In the genomic region with DNA sequence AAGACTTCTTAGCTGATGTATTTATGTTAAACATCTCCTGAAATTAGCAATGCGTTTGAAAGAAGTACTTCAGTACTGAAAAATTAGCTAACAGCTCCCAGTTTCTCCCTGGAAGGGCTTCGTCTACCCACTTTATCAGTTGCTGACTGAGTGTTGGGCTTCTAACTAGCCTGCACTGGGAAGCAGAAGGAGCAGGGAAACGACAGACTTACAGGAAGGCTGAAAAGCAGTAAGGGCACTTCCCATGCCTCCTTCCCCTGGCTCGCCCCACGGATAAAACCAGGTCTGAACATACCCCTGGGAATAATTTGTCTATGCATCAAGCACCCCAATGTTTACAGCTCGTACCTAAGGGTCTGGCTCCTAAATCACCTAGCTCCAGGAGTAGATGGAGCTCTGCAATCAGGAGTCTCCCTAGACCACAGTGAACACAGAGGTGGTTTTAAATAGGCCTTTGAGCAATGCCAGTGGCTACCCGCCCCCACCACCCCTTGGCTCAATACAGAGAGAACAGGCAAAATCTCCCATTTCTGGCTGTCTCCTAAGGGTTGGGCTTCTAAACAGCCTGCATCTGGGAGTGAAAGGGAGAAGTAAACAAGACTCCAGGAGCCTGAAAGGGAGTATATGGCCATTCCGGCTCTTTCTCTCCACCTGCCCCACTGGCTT, we compare ENCODE assay signal across 25 cellular contexts. TPM values are rescaled to one million over a fixed set of nuclear protein-coding genes. Genes with fewer than 3 reads are reported as not detected.
"Had no signal": no experiment of that assay in that cellular context is flagged by ENCODE, and none has a peak within 500 bp of the region (broad histone marks: within the 10 kb centered on the region; RNA-seq: fewer than 3 reads in every experiment).

No MANE protein-coding gene starts in this region.

- DNase-seq: dorsolateral prefrontal cortex; effector CD4-positive, alpha-beta T cell; head of caudate nucleus; immature natural killer cell; islet precursor cell; kidney glomerular epithelial cell; left colon; left ventricle myocardium superior; lower lobe of right lung; natural killer cell; right cardiac atrium; sigmoid colon; stimulated activated CD4-positive, alpha-beta T cell treated with anti-CD3 and anti-CD28 coated beads, Interleukin-2, amount 100 ng/mL, for 24 hours; stimulated activated CD4-positive, alpha-beta T cell treated with anti-CD3 and anti-CD28 coated beads, Interleukin-4, amount 100 ng/mL, for 24 hours; stimulated activated naive CD4-positive, alpha-beta T cell treated with Interleukin-2 at 50 U/mL for 16 hours; stomach; testis; tibial artery had no signal

- H3K27ac ChIP-seq: dorsolateral prefrontal cortex, lower lobe of right lung, prostate gland, sigmoid colon, stomach, testis, tibial artery had no signal

- H3K27ac Mint-ChIP-seq: stimulated activated effector memory CD8-positive, alpha-beta T cell treated with anti-CD3 and anti-CD28 coated beads, Interleukin-12 subunit alpha, Interleukin-12 subunit beta, amount 100 ng/mL, for 72 hours; type B pancreatic cell had no signal

- H3K36me3 ChIP-seq: prostate gland had no signal

- H3K4me3 ChIP-seq: dorsolateral prefrontal cortex, lower lobe of right lung, prostate gland, sigmoid colon, stomach, testis, tibial artery had no signal

- H3K27me3 ChIP-seq: dorsolateral prefrontal cortex, sigmoid colon, stomach, testis, tibial artery had no signal

- H3K27me3 Mint-ChIP-seq: type B pancreatic cell had no signal

- H3K9me3 Mint-ChIP-seq: immature natural killer cell; natural killer cell; neural crest cell; stimulated activated effector memory CD8-positive, alpha-beta T cell treated with anti-CD3 and anti-CD28 coated beads, Interleukin-12 subunit alpha, Interleukin-12 subunit beta, amount 100 ng/mL, for 72 hours; type B pancreatic cell had no signal

- H3K4me3 Mint-ChIP-seq: immature natural killer cell; natural killer cell; neural crest cell; stimulated activated effector memory CD8-positive, alpha-beta T cell treated with anti-CD3 and anti-CD28 coated beads, Interleukin-12 subunit alpha, Interleukin-12 subunit beta, amount 100 ng/mL, for 72 hours; type B pancreatic cell had no signal

- H3K9me3 ChIP-seq: lower lobe of right lung, prostate gland, sigmoid colon, stomach, testis, tibial artery had no signal

- H3K36me3 Mint-ChIP-seq: immature natural killer cell, natural killer cell had no signal

- FAIRE-seq: colon, frontal cortex had no signal

- H3K4me1 ChIP-seq: lower lobe of right lung, prostate gland, stomach, testis, tibial artery had no signal

- H3K4me1 Mint-ChIP-seq: neural crest cell had no signal

- ATAC-seq: left colon; lower lobe of right lung; natural killer cell; right cardiac atrium; stimulated activated effector memory CD8-positive, alpha-beta T cell treated with anti-CD3 and anti-CD28 coated beads, Interleukin-12 subunit alpha, Interleukin-12 subunit beta, amount 100 ng/mL, for 72 hours had no signal

RNA-seq across cellular contexts. Expression of gene A2M, which starts 23.7 kb away (rescaled TPM):
- total RNA-seq: mononuclear cell had no signal
